12 cellular contexts compared by ENCODE assay signal in the genomic region with DNA sequence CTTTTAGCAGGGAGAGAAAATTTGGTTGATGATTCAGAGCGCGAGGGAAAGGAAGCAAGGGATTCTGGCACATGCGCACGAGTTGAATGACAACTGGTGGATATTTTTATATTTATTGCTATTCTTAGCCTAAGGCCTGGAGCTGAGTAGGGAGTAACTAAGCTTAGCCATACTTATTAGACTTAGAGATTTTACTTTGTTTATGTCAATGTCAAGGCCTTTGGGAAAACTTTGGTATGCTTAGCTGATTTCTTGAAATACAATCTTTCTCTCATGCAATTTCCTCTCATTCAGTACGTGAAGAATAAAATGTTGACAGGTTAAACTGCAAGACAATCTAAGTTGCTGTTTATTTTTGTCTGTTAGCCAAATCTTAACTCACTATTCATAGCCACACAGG.
DNase-seq lines count a peak whose midpoint lies in the region; ATAC-seq, FAIRE-seq and TF ChIP-seq lines count a peak whose summit lies in the region.
"Had no signal": no experiment of that assay in that cellular context is flagged by ENCODE, and none has a peak within 500 bp of the region (broad histone marks: within the 10 kb centered on the region; RNA-seq: fewer than 3 reads in every experiment).

No MANE protein-coding gene starts in this region.

- no peak for FAIRE-seq in HepG2 (lab: Jason Lieb, UNC)

- H3K9me3 Mint-ChIP-seq in nephron progenitor cell: peaks cover 4% of the 10 kb centered on the region
- peaks cover 0 to 9% (median 3%) of the 10 kb centered on the region in 7 donors for H3K9me3 Mint-ChIP-seq in CD14-positive monocyte

- CTCF ChIA-PET in HepG2 (lab: Yijun Ruan, JAX; ENCODE audit: low intra/inter-chr PET ratio, low total read pairs): no interaction called here

- H3K27ac Mint-ChIP-seq in nephron progenitor cell (peak overlapping the region; percentile 34), CD14-positive monocyte (peak overlapping the region in 2 of 7 donors; percentile 74 to 94)
- H3K27ac Mint-ChIP-seq: B cell had no signal

- H2AFZ ChIP-seq in HepG2 (ENCODE audit: low read length): no peak overlapping the region

- H3K36me3 Mint-ChIP-seq in nephron progenitor cell (ENCODE audit: low read depth) (no peaks in the 10 kb centered on the region), CD14-positive monocyte (peaks cover 3 to 4% of the 10 kb centered on the region in 2 donors)

- H3K9ac ChIP-seq in liver (ENCODE audit: low read depth in 1 of 2, low read length in 2 of 2) (no peak overlapping the region), HepG2 (ENCODE audit: insufficient read depth, low read depth, low read length) (no peak overlapping the region)

- intact Hi-C loops in HepG2 (cut with micrococcal nuclease; ENCODE audit: unreplicated experiment): no loop called here
- intact Hi-C loops in esophagus muscularis mucosa (cut with DNase I): loop anchor here (5.0 to 10.0 kb wide), 2 partner anchors 49 to 116 kb away; no protein-coding TSS in a partner anchor
- intact Hi-C loops in CD14-positive monocyte (cut with micrococcal nuclease): no loop called here

- H3K27me3 Mint-ChIP-seq in nephron progenitor cell (ENCODE audit: low read depth, poor library complexity) (no peaks in the 10 kb centered on the region), CD14-positive monocyte (ENCODE audit: low read depth in 3 of 3) (peaks cover 0 to 10% (median 0%) of the 10 kb centered on the region in 3 donors)
- H3K27me3 Mint-ChIP-seq: B cell had no signal

- no peaks in the 10 kb centered on the region for H3K36me3 ChIP-seq in liver (ENCODE audit: control insufficient read depth in 4 of 4, insufficient read depth in 3 of 4, low read depth in 1 of 4, low read length in 3 of 4)
- no peaks in the 10 kb centered on the region for H3K36me3 ChIP-seq in HepG2 (replicated peaks in 1 of 2; ENCODE audit: control insufficient read depth in 1 of 2, insufficient read depth in 2 of 2, low read length in 2 of 2)
- no peaks in the 10 kb centered on the region for H3K36me3 ChIP-seq in esophagus muscularis mucosa

- WGBS in liver: 71% methylated on average over 5 of the region's 5 CpGs
- WGBS in HepG2 (ENCODE audit: low lambda C conversion rate): 95% methylated on average over 5 of the region's 5 CpGs
- WGBS in esophagus muscularis mucosa: 11% methylated on average over 5 of the region's 5 CpGs

- no TSS peak for BruUV-seq in HepG2 (replicated peaks; lab: Mats Ljungman, UMichigan)

- TF ChIP-seq CTCF in liver (IDR thresholded peaks at IDR 0.05; ENCODE audit: low read depth, low read length, missing input control): no peak
- TF ChIP-seq CTCF in HepG2 (CRISPR knock-in tag; IDR thresholded peaks at IDR 0.05): no peak
- TF ChIP-seq CTCF in esophagus muscularis mucosa (IDR thresholded peaks at IDR 0.05): no peak
- no peak for TF ChIP-seq CTCF in nephron progenitor cell (IDR thresholded peaks at IDR 0.05)
- no peak for TF ChIP-seq CTCF in CD14-positive monocyte (IDR thresholded peaks at IDR 0.05)

- H3K9me3 ChIP-seq in liver (ENCODE audit: control insufficient read depth in 4 of 4, low read length in 3 of 4) (no peaks in the 10 kb centered on the region), HepG2 (ENCODE audit: low read length) (no peaks in the 10 kb centered on the region), esophagus muscularis mucosa (no peaks in the 10 kb centered on the region)

- DNase-seq in HepG2 (ENCODE audit: low spot score) (no peak), esophagus muscularis mucosa (ENCODE audit: extremely low spot score) (no peak), nephron progenitor cell (no peak), NCI-H748 (lab: John Stamatoyannopoulos, UW; ENCODE audit: unreplicated experiment) (no peak), CD14-positive monocyte (ENCODE audit: low spot score) (no peak), NCI-H2029 (lab: John Stamatoyannopoulos, UW) (no peak)
- DNase-seq: NCI-H2171, trophoblast cell had no signal

- in situ Hi-C loops in HepG2 (cut with HindIII; ENCODE audit: extremely low pct_ligation_motif_present, low pct_unique_long_range_greater_than_20kb): no loop called here

- H3K4me3 Mint-ChIP-seq in nephron progenitor cell (no peak overlapping the region), CD14-positive monocyte (no peak overlapping the region)
- H3K4me3 Mint-ChIP-seq: B cell had no signal

- TF ChIP-seq EP300 in HepG2 (IDR thresholded peaks at IDR 0.05; ENCODE audit: low read depth in 2 of 2, low read length in 2 of 2): no peak
- no peak for TF ChIP-seq EP300 in HepG2 (CRISPR knock-in tag; IDR thresholded peaks at IDR 0.05; ENCODE audit: borderline replicate concordance)
- no peak for TF ChIP-seq EP300 in esophagus muscularis mucosa (IDR thresholded peaks at IDR 0.05)

- H3K27ac ChIP-seq in liver (ENCODE audit: low read depth in 1 of 2, low read length in 2 of 2) (peak overlapping the region; percentile 22 to 58), HepG2 (ENCODE audit: extremely low read length, insufficient read depth, low read length) (no peak overlapping the region), esophagus muscularis mucosa (replicated peaks in 1 of 4) (peak overlapping the region; percentile 68 to 80 (median 78))

- ATAC-seq in HepG2 (no peak), GM19467 (IDR thresholded peaks at IDR 0.05; ENCODE audit: unreplicated experiment) (no peak)
- ATAC-seq: activated CD4-positive, CD25-positive, alpha-beta regulatory T cell treated with anti-CD3 and anti-CD28 coated beads, Interleukin-2, amount 50 U/mL, for 24 hours had no signal

- H3K27me3 ChIP-seq in liver (ENCODE audit: control insufficient read depth in 4 of 4, insufficient read depth in 4 of 4, low read length in 3 of 4) (no peaks in the 10 kb centered on the region), HepG2 (ENCODE audit: control insufficient read depth in 1 of 2, insufficient read depth in 2 of 2, low read length in 2 of 2) (no peaks in the 10 kb centered on the region), esophagus muscularis mucosa (no peaks in the 10 kb centered on the region)

- TF ChIP-seq RAD21 in liver (IDR thresholded peaks at IDR 0.05): peak in 1 of 2 donors; percentile 13
- no peak for TF ChIP-seq RAD21 in HepG2 (CRISPR knock-in tag; IDR thresholded peaks at IDR 0.05)

- no peak overlapping the region for H3K4me2 ChIP-seq in HepG2 (ENCODE audit: low read depth, low read length)

- no peaks in the 10 kb centered on the region for H3K79me2 ChIP-seq in HepG2 (ENCODE audit: insufficient read depth, low read length)

- TF ChIP-seq POLR2A in HepG2 (IDR thresholded peaks at IDR 0.05; ENCODE audit: insufficient read depth in 1 of 2, low read depth in 2 of 2, low read length in 2 of 2) (no peak), esophagus muscularis mucosa (IDR thresholded peaks at IDR 0.05; ENCODE audit: low read depth) (no peak)

- H3K4me1 ChIP-seq in liver (ENCODE audit: control insufficient read depth in 4 of 4, insufficient read depth in 4 of 4, low read length in 3 of 4) (peaks cover 0 to 1% (median 0%) of the 10 kb centered on the region in 4 donors), HepG2 (ENCODE audit: insufficient read depth, low read length) (no peaks in the 10 kb centered on the region), esophagus muscularis mucosa (peaks cover 45 to 55% (median 51%) of the 10 kb centered on the region in 4 donors)

- POLR2A ChIA-PET in HepG2 (lab: Yijun Ruan, JAX): no interaction called here

- H4K20me1 ChIP-seq in HepG2 (ENCODE audit: insufficient read depth, low read length): no peaks in the 10 kb centered on the region

- H3K4me1 Mint-ChIP-seq in nephron progenitor cell (peaks cover 34% of the 10 kb centered on the region), CD14-positive monocyte (peaks cover 33% of the 10 kb centered on the region)

- H3K4me3 ChIP-seq in liver (ENCODE audit: low read depth in 1 of 3, low read length in 3 of 3): no peak overlapping the region
- H3K4me3 ChIP-seq in HepG2 (replicated peaks in 1 of 3; ENCODE audit: insufficient read depth in 1 of 3, low read depth in 2 of 3, low read length in 3 of 3): no peak overlapping the region
- H3K4me3 ChIP-seq in esophagus muscularis mucosa: no peak overlapping the region

TF ChIP-seq in liver, 16 proteins besides CTCF, POLR2A, EP300 and RAD21 (continues in another document):
- TF ChIP-seq RXRA (IDR thresholded peaks at IDR 0.05): peak in 1 of 2 donors; percentile 9
- TF ChIP-seq SP1 (IDR thresholded peaks at IDR 0.05): no peak
- TF ChIP-seq ZBTB33 (IDR thresholded peaks at IDR 0.05): no peak
- TF ChIP-seq FOXA2 (IDR thresholded peaks at IDR 0.05): no peak
- TF ChIP-seq NR2F2 (IDR thresholded peaks at IDR 0.05): peak; percentile 44

TF ChIP-seq in HepG2, 621 proteins besides CTCF, POLR2A, EP300 and RAD21 (continues in another document):
- TF ChIP-seq, protein P1, sequence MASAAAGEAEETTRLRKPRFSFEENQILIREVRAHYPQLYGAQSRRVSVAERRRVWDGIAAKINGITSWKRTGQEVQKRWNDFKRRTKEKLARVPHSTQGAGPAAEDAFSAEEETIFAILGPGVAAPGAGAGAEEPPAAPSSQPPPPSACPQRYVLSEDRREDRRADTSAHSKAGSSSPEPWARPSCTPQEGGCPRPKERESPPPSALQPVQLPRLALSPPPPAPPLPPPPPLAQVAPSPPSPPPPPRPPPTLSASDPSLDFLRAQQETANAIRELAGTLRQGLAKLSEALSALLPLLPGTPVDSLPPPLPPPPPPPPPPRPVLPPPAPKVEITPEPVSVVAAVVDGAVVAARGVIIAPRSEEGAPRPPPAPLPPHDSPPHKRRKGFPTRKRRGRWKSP (CRISPR knock-in tag; IDR thresholded peaks at IDR 0.05): no peak
- no peak for TF ChIP-seq FOXA3 (CRISPR knock-in tag; IDR thresholded peaks at IDR 0.05)
- TF ChIP-seq ZFP36L2 (CRISPR knock-in tag; IDR thresholded peaks at IDR 0.05): no peak
- TF ChIP-seq ZNF766 (CRISPR knock-in tag; IDR thresholded peaks at IDR 0.05; ENCODE audit: borderline replicate concordance): no peak
- no peak for TF ChIP-seq ZNF30 (CRISPR knock-in tag; IDR thresholded peaks at IDR 0.05)
- TF ChIP-seq RFX1 (IDR thresholded peaks at IDR 0.05): no peak
- TF ChIP-seq ZNF770 (CRISPR knock-in tag; IDR thresholded peaks at IDR 0.05): no peak
- no peak for TF ChIP-seq DMAP1 (CRISPR knock-in tag; IDR thresholded peaks at IDR 0.05)
- TF ChIP-seq NCOR1 (IDR thresholded peaks at IDR 0.05; ENCODE audit: borderline replicate concordance, low read length): no peak
